ENCODE assay signal across 13 cellular contexts in the genomic region with DNA sequence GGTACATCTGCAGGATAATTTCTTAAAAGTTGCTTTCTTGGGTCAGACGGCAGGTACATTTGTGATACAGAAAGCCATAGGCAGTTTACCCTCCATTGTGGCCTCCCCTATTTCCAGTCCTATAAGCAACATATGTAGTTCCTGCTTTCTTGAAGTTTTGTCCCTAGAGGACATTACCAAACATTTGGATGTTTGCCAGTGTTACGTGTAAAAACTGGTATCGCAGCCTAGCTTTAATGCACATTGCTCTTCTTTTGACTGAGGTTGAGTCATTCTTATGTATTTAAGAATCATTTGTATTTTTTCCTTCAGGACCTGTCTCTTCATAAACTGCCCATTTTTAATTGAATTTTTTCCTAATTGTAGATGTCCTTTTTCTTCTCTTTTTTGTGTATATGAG.
DNase-seq lines count a peak whose midpoint lies in the region; ATAC-seq, FAIRE-seq and TF ChIP-seq lines count a peak whose summit lies in the region.
"Had no signal": no experiment of that assay in that cellular context is flagged by ENCODE, and none has a peak within 500 bp of the region (broad histone marks: within the 10 kb centered on the region; RNA-seq: fewer than 3 reads in every experiment).

No MANE protein-coding gene starts in this region.

- H3K9me3 Mint-ChIP-seq in osteocyte (ENCODE audit: unreplicated experiment) (peaks cover 5% of the 10 kb centered on the region), GM23338 (no peaks in the 10 kb centered on the region)
- H3K9me3 Mint-ChIP-seq in stimulated activated effector memory CD8-positive, alpha-beta T cell treated with anti-CD3 and anti-CD28 coated beads, Interleukin-12 subunit alpha, Interleukin-12 subunit beta, amount 100 ng/mL, for 72 hours = no peaks in the 10 kb centered on the region

- no peaks in the 10 kb centered on the region for H3F3A ChIP-seq in GM23338 (replicated peaks; ENCODE audit: low read depth)

- no peak overlapping the region for H3K4me3 Mint-ChIP-seq in osteocyte (ENCODE audit: unreplicated experiment)
- no peak overlapping the region for H3K4me3 Mint-ChIP-seq in stimulated activated effector memory CD8-positive, alpha-beta T cell treated with anti-CD3 and anti-CD28 coated beads, Interleukin-12 subunit alpha, Interleukin-12 subunit beta, amount 100 ng/mL, for 72 hours
- H3K4me3 Mint-ChIP-seq in GM23338 = no peak overlapping the region

- DNase-seq in NCI-H2171 (lab: John Stamatoyannopoulos, UW) (peak; percentile 62), astrocyte of the spinal cord (ENCODE audit: low read depth, low spot score) (peak; percentile 59), osteocyte (ENCODE audit: extremely low spot score, unreplicated experiment) (no peak), GM23338 (ENCODE audit: low spot score) (no peak), RCC 7860 (ENCODE audit: low spot score) (no peak)
- DNase-seq in stimulated activated effector memory CD8-positive, alpha-beta T cell treated with anti-CD3 and anti-CD28 coated beads, Interleukin-12 subunit alpha, Interleukin-12 subunit beta, amount 100 ng/mL, for 72 hours (ENCODE audit: low spot score in 2 of 2) = no peak
- no peak for DNase-seq in stimulated activated CD4-positive, alpha-beta T cell treated with anti-CD3 and anti-CD28 coated beads, Interleukin-2, amount 100 ng/mL, for 24 hours
- DNase-seq: DMS79 treated with DMSO at 0.1 percent for 48 hours, kidney glomerular epithelial cell, NCI-H146 had no signal

- H3K79me2 ChIP-seq in GM23338 (replicated peaks; ENCODE audit: insufficient read depth) = no peaks in the 10 kb centered on the region

- H3K27ac ChIP-seq in GM23338 (ENCODE audit: low read depth) = no peak overlapping the region
- H3K27ac ChIP-seq: ascending aorta had no signal

- no peak overlapping the region for H3K4me2 ChIP-seq in GM23338

- H4K20me1 ChIP-seq in GM23338 (replicated peaks; ENCODE audit: insufficient read depth) = no peaks in the 10 kb centered on the region

- TF ChIP-seq CTCF in astrocyte of the spinal cord (IDR thresholded peaks at IDR 0.05; ENCODE audit: low read depth, low read length) = no peak
- no peak for TF ChIP-seq CTCF in osteocyte (IDR thresholded peaks at IDR 0.05)
- no peak for TF ChIP-seq CTCF in GM23338 (conservative IDR thresholded peaks at IDR 0.05; ENCODE audit: low read depth in 2 of 2)

- in situ Hi-C loops in astrocyte of the spinal cord (cut with HindIII; ENCODE audit: low sequenced_read_pairs) = no loop called here

- H3K4me1 Mint-ChIP-seq in osteocyte (ENCODE audit: unreplicated experiment) (peaks cover 11% of the 10 kb centered on the region), GM23338 (no peaks in the 10 kb centered on the region)
- no peaks in the 10 kb centered on the region for H3K4me1 Mint-ChIP-seq in stimulated activated effector memory CD8-positive, alpha-beta T cell treated with anti-CD3 and anti-CD28 coated beads, Interleukin-12 subunit alpha, Interleukin-12 subunit beta, amount 100 ng/mL, for 72 hours

- no peak overlapping the region for H2AFZ ChIP-seq in GM23338

- peak; percentile 65 for ATAC-seq in HG03469 (IDR thresholded peaks at IDR 0.05; ENCODE audit: unreplicated experiment)
- no peak for ATAC-seq in stimulated activated effector memory CD8-positive, alpha-beta T cell treated with anti-CD3 and anti-CD28 coated beads, Interleukin-12 subunit alpha, Interleukin-12 subunit beta, amount 100 ng/mL, for 72 hours
- ATAC-seq in GM23338 = no peak
- ATAC-seq: SK-N-SH treated with all-trans-retinoic acid at 6 μM for 48 hours had no signal

- H3K27me3 ChIP-seq in GM23338 (ENCODE audit: insufficient read depth) = no peaks in the 10 kb centered on the region
- H3K27me3 ChIP-seq: ascending aorta had no signal

- H3K36me3 Mint-ChIP-seq in osteocyte (ENCODE audit: unreplicated experiment) = no peaks in the 10 kb centered on the region
- no peaks in the 10 kb centered on the region for H3K36me3 Mint-ChIP-seq in stimulated activated effector memory CD8-positive, alpha-beta T cell treated with anti-CD3 and anti-CD28 coated beads, Interleukin-12 subunit alpha, Interleukin-12 subunit beta, amount 100 ng/mL, for 72 hours
- no peaks in the 10 kb centered on the region for H3K36me3 Mint-ChIP-seq in GM23338 (ENCODE audit: low read depth)

- no peak for FAIRE-seq in RCC 7860 (lab: Jason Lieb, UNC)

- H3K27me3 Mint-ChIP-seq in osteocyte (ENCODE audit: unreplicated experiment) (no peaks in the 10 kb centered on the region), GM23338 (ENCODE audit: insufficient read depth, low read depth, poor library complexity) (peaks cover 1% of the 10 kb centered on the region)

- H3K27ac Mint-ChIP-seq in osteocyte (ENCODE audit: unreplicated experiment) (peak overlapping the region; percentile 1), GM23338 (no peak overlapping the region)
- H3K27ac Mint-ChIP-seq in stimulated activated effector memory CD8-positive, alpha-beta T cell treated with anti-CD3 and anti-CD28 coated beads, Interleukin-12 subunit alpha, Interleukin-12 subunit beta, amount 100 ng/mL, for 72 hours = no peak overlapping the region

- no peaks in the 10 kb centered on the region; the same call in 1 of the 2 replicates for H3K9me2 ChIP-seq in GM23338 (ENCODE audit: insufficient read depth)

- H3K4me1 ChIP-seq in GM23338 (ENCODE audit: insufficient read depth) = no peaks in the 10 kb centered on the region
- H3K4me1 ChIP-seq: ascending aorta had no signal

- H3K4me3 ChIP-seq in astrocyte of the spinal cord (ENCODE audit: low read depth, low read length) = no peak overlapping the region
- H3K4me3 ChIP-seq in GM23338 = no peak overlapping the region
- H3K4me3 ChIP-seq: ascending aorta had no signal

- H3K36me3 ChIP-seq in GM23338 (ENCODE audit: insufficient read depth) = no peaks in the 10 kb centered on the region
- H3K36me3 ChIP-seq: ascending aorta had no signal

TF ChIP-seq in GM23338, 12 proteins besides CTCF, POLR2A, EP300 and RAD21 (continues in another document):
- no peak for TF ChIP-seq NANOG (IDR thresholded peaks at IDR 0.05; ENCODE audit: borderline replicate concordance)
- TF ChIP-seq, protein P1, sequence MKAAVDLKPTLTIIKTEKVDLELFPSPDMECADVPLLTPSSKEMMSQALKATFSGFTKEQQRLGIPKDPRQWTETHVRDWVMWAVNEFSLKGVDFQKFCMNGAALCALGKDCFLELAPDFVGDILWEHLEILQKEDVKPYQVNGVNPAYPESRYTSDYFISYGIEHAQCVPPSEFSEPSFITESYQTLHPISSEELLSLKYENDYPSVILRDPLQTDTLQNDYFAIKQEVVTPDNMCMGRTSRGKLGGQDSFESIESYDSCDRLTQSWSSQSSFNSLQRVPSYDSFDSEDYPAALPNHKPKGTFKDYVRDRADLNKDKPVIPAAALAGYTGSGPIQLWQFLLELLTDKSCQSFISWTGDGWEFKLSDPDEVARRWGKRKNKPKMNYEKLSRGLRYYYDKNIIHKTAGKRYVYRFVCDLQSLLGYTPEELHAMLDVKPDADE (IDR thresholded peaks at IDR 0.05) = no peak
- no peak for TF ChIP-seq EZH2phosphoT487 (IDR thresholded peaks at IDR 0.05; ENCODE audit: unreplicated experiment)
- TF ChIP-seq CREB1 (CRISPR knock-in tag; IDR thresholded peaks at IDR 0.05; ENCODE audit: low read depth) = no peak
- TF ChIP-seq STAT1 (IDR thresholded peaks at IDR 0.05; ENCODE audit: unreplicated experiment) = no peak
- no peak for TF ChIP-seq ZNF331 (CRISPR knock-in tag; IDR thresholded peaks at IDR 0.05; ENCODE audit: low read depth)
- TF ChIP-seq EZH2 (IDR thresholded peaks at IDR 0.05; ENCODE audit: low read depth, unreplicated experiment) = no peak
- no peak for TF ChIP-seq JUNB (IDR thresholded peaks at IDR 0.05; ENCODE audit: unreplicated experiment)
- no peak for TF ChIP-seq POLR2AphosphoS5 (IDR thresholded peaks at IDR 0.05; ENCODE audit: low read depth)

Comparison
In these comparisons a context has a peak if more than half of its experiments do, and no peak if none do; other contexts are left out.
1. DNase-seq: peak in NCI-H2171 (single experiment) and astrocyte of the spinal cord (single experiment); none in osteocyte (single experiment), stimulated activated effector memory CD8-positive, alpha-beta T cell treated with anti-CD3 and anti-CD28 coated beads, Interleukin-12 subunit alpha, Interleukin-12 subunit beta, amount 100 ng/mL, for 72 hours (0 of 2), stimulated activated CD4-positive, alpha-beta T cell treated with anti-CD3 and anti-CD28 coated beads, Interleukin-2, amount 100 ng/mL, for 24 hours (0 of 2), GM23338 (single experiment) and RCC 7860 (single experiment).